In genomic region chr15:41865490-41866055, GRCh38 we compare ENCODE assay signal across 14 cellular contexts. TPM values are rescaled to one million over a fixed set of nuclear protein-coding genes. Genes with fewer than 3 reads are reported as not detected.
A peak's percentile ranks its signal among the peaks of the same experiment; 100 is the strongest.
DNase-seq lines count a peak whose midpoint lies in the region; ATAC-seq and TF ChIP-seq lines count a peak whose summit lies in the region.
"Had no signal": no experiment of that assay in that cellular context is flagged by ENCODE, and none has a peak within 500 bp of the region (broad histone marks: within the 10 kb centered on the region; RNA-seq: fewer than 3 reads in every experiment).

No MANE protein-coding gene starts in this region.

- POLR2A ChIA-PET in Caco-2 (lab: Charles Lee), result no interaction called here

- H3K4me3 Mint-ChIP-seq in Caco-2 (ENCODE audit: unreplicated experiment), result no peak overlapping the region
- no peak overlapping the region for H3K4me3 Mint-ChIP-seq in mesothelial cell of epicardium
- H3K4me3 Mint-ChIP-seq: CD8-positive, alpha-beta T cell; GM23338 had no signal

- no peaks in the 10 kb centered on the region for H4K20me1 ChIP-seq in Loucy (ENCODE audit: insufficient read depth, low read length, poor library complexity, severe bottlenecking)

- H3K9me3 Mint-ChIP-seq in Caco-2 (ENCODE audit: unreplicated experiment), result no peaks in the 10 kb centered on the region
- H3K9me3 Mint-ChIP-seq in mesothelial cell of epicardium, result no peaks in the 10 kb centered on the region
- H3K9me3 Mint-ChIP-seq: CD8-positive, alpha-beta T cell; GM23338 had no signal

- ATAC-seq in Right ventricle myocardium inferior (no peak), heart right ventricle (no peak)
- ATAC-seq: A549; CD8-positive, alpha-beta T cell; HCT116 had no signal

- no peak overlapping the region for H3K9ac ChIP-seq in Loucy (ENCODE audit: low read depth, low read length, poor library complexity, severe bottlenecking)

- H3K27me3 Mint-ChIP-seq in Caco-2 (ENCODE audit: insufficient read depth, unreplicated experiment) (no peaks in the 10 kb centered on the region), mesothelial cell of epicardium (ENCODE audit: low read depth) (no peaks in the 10 kb centered on the region)

- peak overlapping the region; percentile 32 for H3K4me2 ChIP-seq in Loucy (ENCODE audit: low read depth, low read length, poor library complexity, severe bottlenecking)
- H3K4me2 ChIP-seq: A549, GM23338 had no signal

- H3K9me2 ChIP-seq in Loucy (replicated peaks; ENCODE audit: low read depth, low read length), result no peaks in the 10 kb centered on the region

- H3K36me3 ChIP-seq in heart right ventricle (peaks cover 0 to 10% (median 0%) of the 10 kb centered on the region in 9 donors), Caco-2 (ENCODE audit: control insufficient read depth, insufficient read depth, low read length) (no peaks in the 10 kb centered on the region), Loucy (ENCODE audit: insufficient read depth, low read length) (no peaks in the 10 kb centered on the region), tibial artery (no peaks in the 10 kb centered on the region)

- H3K36me3 Mint-ChIP-seq in Caco-2 (ENCODE audit: insufficient read depth, unreplicated experiment), result no peaks in the 10 kb centered on the region
- no peaks in the 10 kb centered on the region for H3K36me3 Mint-ChIP-seq in mesothelial cell of epicardium
- H3K36me3 Mint-ChIP-seq: CD8-positive, alpha-beta T cell had no signal

- no peaks in the 10 kb centered on the region for H3K27me3 ChIP-seq in heart right ventricle
- H3K27me3 ChIP-seq in Caco-2 (replicated peaks; ENCODE audit: control insufficient read depth, insufficient read depth, low read length), result no peaks in the 10 kb centered on the region
- no peaks in the 10 kb centered on the region for H3K27me3 ChIP-seq in Loucy (ENCODE audit: insufficient read depth, low read length, poor library complexity, severe bottlenecking)
- H3K27me3 ChIP-seq in tibial artery, result no peaks in the 10 kb centered on the region

- no peak overlapping the region for H3K4me3 ChIP-seq in heart right ventricle
- H3K4me3 ChIP-seq in Caco-2 (ENCODE audit: low read depth, low read length), result no peak overlapping the region
- no peak overlapping the region for H3K4me3 ChIP-seq in Loucy (ENCODE audit: low read length, poor library complexity, severe bottlenecking)
- H3K4me3 ChIP-seq in tibial artery, result no peak overlapping the region
- H3K4me3 ChIP-seq: A549, GM23338 had no signal

- no peak for TF ChIP-seq CTCF in heart right ventricle (IDR thresholded peaks at IDR 0.05)
- TF ChIP-seq CTCF in Caco-2 (IDR thresholded peaks at IDR 0.05; ENCODE audit: insufficient read depth in 1 of 2, low read depth in 1 of 2, low read length in 1 of 2, severe bottlenecking in 1 of 2, unreplicated experiment in 1 of 2), result no peak
- no peak for TF ChIP-seq CTCF in Loucy (conservative IDR thresholded peaks at IDR 0.05; ENCODE audit: low read length)
- TF ChIP-seq CTCF in mesothelial cell of epicardium (IDR thresholded peaks at IDR 0.05; ENCODE audit: unreplicated experiment), result no peak
- no peak for TF ChIP-seq CTCF in tibial artery (IDR thresholded peaks at IDR 0.05)

- intact Hi-C loops in Right ventricle myocardium inferior (cut with DNase I), result no loop called here
- intact Hi-C loops in heart right ventricle (cut with DNase I), result no loop called here
- intact Hi-C loops in Caco-2 (cut with micrococcal nuclease; ENCODE audit: unreplicated experiment), result loop anchor here (1.0 kb wide), 1 partner anchor 39 kb away; no protein-coding TSS in a partner anchor
- intact Hi-C loops in tibial artery (cut with DNase I; ENCODE audit: low total_unique reads), result no loop called here

- H3K4me1 ChIP-seq in heart right ventricle, result peaks cover 0 to under 1% (median 0%) of the 10 kb centered on the region in 9 donors
- H3K4me1 ChIP-seq in Caco-2, result peaks cover 21% of the 10 kb centered on the region
- peaks cover 33% of the 10 kb centered on the region for H3K4me1 ChIP-seq in Loucy (ENCODE audit: insufficient read depth, low read length, poor library complexity, severe bottlenecking)
- no peaks in the 10 kb centered on the region for H3K4me1 ChIP-seq in tibial artery
- H3K4me1 ChIP-seq: A549 had no signal

- no peaks in the 10 kb centered on the region for H3F3A ChIP-seq in Loucy (ENCODE audit: low read depth)

- H2AFZ ChIP-seq in Loucy (ENCODE audit: low read length), result no peak overlapping the region
- H2AFZ ChIP-seq: GM23338 had no signal

- H3K79me2 ChIP-seq in Loucy (ENCODE audit: insufficient read depth, low read length), result no peaks in the 10 kb centered on the region

- H3K27ac Mint-ChIP-seq in Caco-2 (ENCODE audit: unreplicated experiment), result peak overlapping the region; percentile 50
- peak overlapping the region; percentile 12 for H3K27ac Mint-ChIP-seq in mesothelial cell of epicardium
- H3K27ac Mint-ChIP-seq: CD8-positive, alpha-beta T cell; GM23338 had no signal

- H3K9me3 ChIP-seq in heart right ventricle, result no peaks in the 10 kb centered on the region
- H3K9me3 ChIP-seq in Caco-2, result no peaks in the 10 kb centered on the region
- H3K9me3 ChIP-seq in Loucy (ENCODE audit: insufficient read depth, low read depth, low read length), result no peaks in the 10 kb centered on the region
- H3K9me3 ChIP-seq in tibial artery, result no peaks in the 10 kb centered on the region
- H3K9me3 ChIP-seq: A549 had no signal

- H3K27ac ChIP-seq in heart right ventricle (no peak overlapping the region), tibial artery (no peak overlapping the region)
- H3K27ac ChIP-seq: 22Rv1, A549 had no signal

- no TSS peak for BruUV-seq in Caco-2 (replicated peaks; lab: Mats Ljungman, UMichigan)

- peak; percentile 43 for DNase-seq in Right ventricle myocardium inferior (ENCODE audit: missing footprints)
- no peak for DNase-seq in heart right ventricle
- DNase-seq in Caco-2, result no peak
- no peak for DNase-seq in mesothelial cell of epicardium (ENCODE audit: low spot score in 2 of 2, unreplicated experiment in 2 of 2)
- DNase-seq in tibial artery, result no peak
- DNase-seq in dermis blood vessel endothelial cell, result no peak
- DNase-seq in SKM-1 treated with dmso at 0.1 percent for 144 hours (lab: John Stamatoyannopoulos, UW; ENCODE audit: unreplicated experiment), result no peak
- DNase-seq: AML-193; CD8-positive, alpha-beta T cell had no signal

- H3K4me1 Mint-ChIP-seq in Caco-2 (ENCODE audit: low read depth, unreplicated experiment) (peaks cover 6% of the 10 kb centered on the region), mesothelial cell of epicardium (peaks cover 12% of the 10 kb centered on the region)

- 89 to 92% methylated on average over 18 of the region's 18 CpGs for WGBS in heart right ventricle, 2 donors

- CTCF ChIA-PET in Caco-2 (lab: Charles Lee), result interaction anchor here (1.0 to 1.7 kb wide), 3 partner anchors 8 to 219 kb away, joined by 3 to 9 read pairs (median 3); no protein-coding TSS in a partner anchor

RNA-seq across cellular contexts. Expression of gene PLA2G4B, which starts 26.9 kb away (rescaled TPM):
- total RNA-seq in Right ventricle myocardium inferior (5.8 TPM), heart right ventricle (1 to 10 TPM; 1.6 to 6.7 (median 3.2) TPM), Caco-2 (2022) (5.8 and 6.0 TPM in 2 replicates), mesothelial cell of epicardium (10.6 to 11.4 TPM (median 11.2 TPM) in 3 replicates), dermis blood vessel endothelial cell (0.23 and 1.0 TPM in 2 replicates)
- 10 to 100 TPM in 1 of 2 donors, 1 to 10 TPM in 1; 2.7 to 16.0 TPM for polyA plus RNA-seq in heart right ventricle

RNA-seq across cellular contexts. Expression of gene SPTBN5, which starts 28.3 kb away (rescaled TPM):
- total RNA-seq in Right ventricle myocardium inferior (3.5 TPM), heart right ventricle (1 to 10 TPM; 1.6 to 5.9 (median 2.4) TPM), Caco-2 (2022) (2.3 and 2.5 TPM in 2 replicates), mesothelial cell of epicardium (2.1 to 2.7 TPM (median 2.3 TPM) in 3 replicates), dermis blood vessel endothelial cell (3.2 and 11.1 TPM in 2 replicates)
- 1 to 10 TPM in 1 of 2 donors, under 1 TPM in 1; 0.94 to 8.7 TPM for polyA plus RNA-seq in heart right ventricle

RNA-seq across cellular contexts. Expression of gene JMJD7, which starts 37.7 kb away (rescaled TPM):
- total RNA-seq in Right ventricle myocardium inferior (12.6 TPM), heart right ventricle (10 to 100 TPM; 11.0 to 20.9 (median 12.9) TPM), Caco-2 (2022) (10.9 and 12.2 TPM in 2 replicates), mesothelial cell of epicardium (25.9 to 27.6 TPM (median 26.7 TPM) in 3 replicates), dermis blood vessel endothelial cell (4.1 and 5.3 TPM in 2 replicates)
- 10 to 100 TPM in 1 of 2 donors, 1 to 10 TPM in 1; 8.6 to 23.0 TPM for polyA plus RNA-seq in heart right ventricle
